ENCODE assay signal across 9 cellular contexts in the genomic region with DNA sequence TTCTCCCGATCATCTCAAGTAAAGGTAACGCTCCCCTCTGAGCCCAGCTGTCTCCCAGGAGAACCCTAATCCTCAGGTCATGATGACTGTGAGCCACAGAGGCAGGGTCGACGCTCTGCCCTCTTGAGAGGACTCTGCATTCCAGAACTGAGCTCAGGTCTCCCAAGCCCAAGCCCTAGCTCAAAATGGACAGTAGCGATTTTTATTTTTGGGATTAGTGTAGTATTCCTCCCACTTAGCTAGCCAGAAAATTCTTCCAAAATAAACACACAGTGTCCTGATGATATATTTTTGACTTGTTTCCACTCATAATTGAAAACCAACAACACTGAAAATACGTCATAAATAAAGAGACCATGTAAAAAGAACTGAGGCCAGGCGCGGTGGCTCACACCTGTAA.
"Had no signal": no experiment of that assay in that cellular context is flagged by ENCODE, and none has a peak within 500 bp of the region (broad histone marks: within the 10 kb centered on the region; RNA-seq: fewer than 3 reads in every experiment).

No MANE protein-coding gene starts in this region.

- H2AFZ ChIP-seq: GM23338 had no signal

- DNase-seq: H9, HCEC 1CT, IMR-90, KG1 had no signal

- H3K4me2 ChIP-seq: GM23338 had no signal

- H3K9me3 Mint-ChIP-seq: GM23338 had no signal

- H3K4me3 Mint-ChIP-seq: GM23338, H9 had no signal

- H3K4me3 ChIP-seq: GM23338, K562 had no signal

- FAIRE-seq: H1, H54, HTR-8/SVneo, K562 had no signal

- H3K27ac Mint-ChIP-seq: GM23338 had no signal

- ATAC-seq: K562 had no signal
